Comparison of ENCODE assay signal across 8 cellular contexts in genomic region chr19:13764101-13764807, GRCh38. TPM values are rescaled to one million over a fixed set of nuclear protein-coding genes. Genes with fewer than 3 reads are reported as not detected.
A peak's percentile ranks its signal among the peaks of the same experiment; 100 is the strongest.
DNase-seq lines count a peak whose midpoint lies in the region; ATAC-seq and TF ChIP-seq lines count a peak whose summit lies in the region.

MRI1 (plus strand) TSS chr19:13764522; CDS start chr19:13764589, 67 bp downstream.

- TF ChIP-seq CTCF in colonic mucosa (IDR thresholded peaks at IDR 0.05), result no peak

- peaks cover 4% of the 10 kb centered on the region for H3K36me3 ChIP-seq in CD8-positive, alpha-beta memory T cell (ENCODE audit: insufficient read depth, low read length)
- H3K36me3 ChIP-seq in colonic mucosa, result peaks cover 4% of the 10 kb centered on the region

- H3K9ac ChIP-seq in colonic mucosa (ENCODE audit: low read depth in 2 of 2, low read length in 2 of 2), result peak within 1 kb of the TSS; percentile 80 to 86

- H3K36me3 Mint-ChIP-seq in CD8-positive, alpha-beta memory T cell, result peaks cover 0 to 41% (median 5%) of the 10 kb centered on the region in 3 donors
- H3K36me3 Mint-ChIP-seq in activated CD4-positive, alpha-beta T cell treated with anti-CD3 and anti-CD28 coated beads for 36 hours (ENCODE audit: low read depth), result peaks cover 32% of the 10 kb centered on the region

- H3K9me3 ChIP-seq in CD8-positive, alpha-beta memory T cell (ENCODE audit: low read length), result no peaks in the 10 kb centered on the region
- H3K9me3 ChIP-seq in colonic mucosa, result no peaks in the 10 kb centered on the region

- peaks cover 16% of the 10 kb centered on the region for H3K4me1 ChIP-seq in CD8-positive, alpha-beta memory T cell (ENCODE audit: insufficient read depth, low read length)
- no peaks in the 10 kb centered on the region for H3K4me1 ChIP-seq in colonic mucosa

- H3K27me3 ChIP-seq in CD8-positive, alpha-beta memory T cell (ENCODE audit: insufficient read depth, low read length, poor library complexity, severe bottlenecking), result no peaks in the 10 kb centered on the region
- H3K27me3 ChIP-seq in colonic mucosa (no peaks in the 10 kb centered on the region), layer of hippocampus (ENCODE audit: control insufficient read depth, insufficient read depth, low read length) (no peaks in the 10 kb centered on the region)

- DNase-seq in CD8-positive, alpha-beta memory T cell, result peak; percentile 48 to 73 (median 56)
- DNase-seq in HCEC 1CT (peak; percentile 48), NCI-H2227 treated with DMSO at 0.1 percent for 48 hours (lab: John Stamatoyannopoulos, UW) (peak; percentile 54), colonic mucosa (peak; percentile 83)
- peak; percentile 77 for DNase-seq in activated CD4-positive, alpha-beta T cell treated with anti-CD3 and anti-CD28 coated beads for 36 hours
- DNase-seq in stimulated activated CD4-positive, alpha-beta T cell treated with anti-CD3 and anti-CD28 coated beads, Interleukin-1b, Interleukin-23, amount 100 ng/mL, for 24 hours (ENCODE audit: low read depth in 4 of 4, low spot score in 1 of 4), result peak in 3 of 4 experiments; percentile 53 to 71 (median 54)

- H3K27ac ChIP-seq in CD8-positive, alpha-beta memory T cell (ENCODE audit: low read depth, low read length), result peak within 1 kb of the TSS; percentile 57
- H3K27ac ChIP-seq in colonic mucosa (no peak within 1 kb of the TSS), layer of hippocampus (ENCODE audit: low read depth, low read length) (peak within 1 kb of the TSS; percentile 64)

- H3K4me3 Mint-ChIP-seq in CD8-positive, alpha-beta memory T cell, result peak within 1 kb of the TSS; percentile 82 to 94 (median 90)
- peak within 1 kb of the TSS; percentile 90 for H3K4me3 Mint-ChIP-seq in activated CD4-positive, alpha-beta T cell treated with anti-CD3 and anti-CD28 coated beads for 36 hours

- POLR2A ChIA-PET in CD8-positive, alpha-beta memory T cell (lab: Charles Lee), result interaction anchor here (0.5 to 1.4 kb wide), 5 partner anchors 11 to 643 kb away, joined by 3 to 16 read pairs (median 6); partner anchors contain the start of gene ZSWIM4
- POLR2A ChIA-PET in activated CD4-positive, alpha-beta T cell treated with anti-CD3 and anti-CD28 coated beads for 36 hours (lab: Charles Lee), result interaction anchor here (0.7 to 1.5 kb wide), 5 partner anchors 10 to 98 kb away, joined by 3 to 6 read pairs (median 5); partner anchors contain the start of gene C19orf53

- H3K4me1 Mint-ChIP-seq in CD8-positive, alpha-beta memory T cell, result peaks cover 18 to 32% (median 20%) of the 10 kb centered on the region in 3 donors
- peaks cover 16% of the 10 kb centered on the region for H3K4me1 Mint-ChIP-seq in activated CD4-positive, alpha-beta T cell treated with anti-CD3 and anti-CD28 coated beads for 36 hours

- H3K27me3 Mint-ChIP-seq in CD8-positive, alpha-beta memory T cell, result no peaks in the 10 kb centered on the region
- no peaks in the 10 kb centered on the region for H3K27me3 Mint-ChIP-seq in activated CD4-positive, alpha-beta T cell treated with anti-CD3 and anti-CD28 coated beads for 36 hours

- CTCF ChIA-PET in CD8-positive, alpha-beta memory T cell (lab: Charles Lee), result interaction anchor here (0.7 to 1.7 kb wide), 4 partner anchors 20 to 98 kb away, joined by 3 to 7 read pairs (median 3); no protein-coding TSS in a partner anchor
- CTCF ChIA-PET in activated CD4-positive, alpha-beta T cell treated with anti-CD3 and anti-CD28 coated beads for 36 hours (lab: Charles Lee), result interaction anchor here (0.7 to 1.1 kb wide), 4 partner anchors 9 to 568 kb away, joined by 3 to 4 read pairs (median 3); a partner anchor contains a TSS

- no peaks in the 10 kb centered on the region for H3K9me3 Mint-ChIP-seq in CD8-positive, alpha-beta memory T cell
- H3K9me3 Mint-ChIP-seq in activated CD4-positive, alpha-beta T cell treated with anti-CD3 and anti-CD28 coated beads for 36 hours (ENCODE audit: low read depth), result no peaks in the 10 kb centered on the region

- intact Hi-C loops in activated CD4-positive, alpha-beta T cell treated with anti-CD3 and anti-CD28 coated beads for 36 hours (cut with DNase I, micrococcal nuclease), result loop anchor here (1.0 kb wide), 2 partner anchors 10 to 17 kb away; partner anchors contain the start of gene C19orf53 (in 1 of the 2)
- intact Hi-C loops in colonic mucosa (cut with DNase I), result no loop called here

- H3K27ac Mint-ChIP-seq in CD8-positive, alpha-beta memory T cell, result peak within 1 kb of the TSS; percentile 84 to 94 (median 90)
- H3K27ac Mint-ChIP-seq in activated CD4-positive, alpha-beta T cell treated with anti-CD3 and anti-CD28 coated beads for 36 hours, result peak within 1 kb of the TSS; percentile 90

- ATAC-seq in activated CD4-positive, alpha-beta T cell treated with anti-CD3 and anti-CD28 coated beads for 36 hours, result peak; percentile 86
- ATAC-seq in HG03139 (IDR thresholded peaks at IDR 0.05; ENCODE audit: unreplicated experiment), result no peak

- H3K4me3 ChIP-seq in CD8-positive, alpha-beta memory T cell (ENCODE audit: low read length), result peak within 1 kb of the TSS; percentile 73
- H3K4me3 ChIP-seq in colonic mucosa, result peak within 1 kb of the TSS; percentile 77

RNA-seq across cellular contexts. Expression of gene MRI1, which starts in this region (rescaled TPM):
- total RNA-seq in CD8-positive, alpha-beta memory T cell, result 10 to 100 TPM; 42.4 to 43.5 TPM
- polyA plus RNA-seq in CD8-positive, alpha-beta memory T cell, result 19.0 TPM
- total RNA-seq in activated CD4-positive, alpha-beta T cell treated with anti-CD3 and anti-CD28 coated beads for 36 hours, result 10 to 100 TPM; 35.9 to 39.9 TPM
- total RNA-seq in colonic mucosa, result 10 to 100 TPM; 19.5 to 26.7 TPM
